ENCODE assay signal across 9 cellular contexts in the genomic region with DNA sequence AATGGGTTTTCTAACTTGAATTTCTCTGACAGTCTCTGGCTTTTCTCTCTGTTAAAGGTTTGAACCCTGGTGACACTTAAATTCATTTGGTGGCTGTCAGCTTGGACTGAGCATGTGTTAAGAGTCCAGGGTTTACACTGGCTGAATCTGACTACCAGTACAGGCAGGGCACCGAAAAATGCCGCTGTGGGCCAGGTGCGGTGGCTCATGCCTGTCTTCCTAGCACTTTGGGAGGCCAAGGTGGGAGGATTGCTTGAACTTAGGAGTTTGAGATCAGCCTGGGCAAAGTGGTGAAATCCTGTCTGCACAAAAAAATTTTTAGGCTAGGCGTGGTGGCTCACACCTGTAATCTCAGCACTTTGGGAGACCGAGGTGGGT. TPM values are rescaled to one million over a fixed set of nuclear protein-coding genes. Genes with fewer than 3 reads are reported as not detected.
A peak's percentile ranks its signal among the peaks of the same experiment; 100 is the strongest.
DNase-seq lines count a peak whose midpoint lies in the region; ATAC-seq and TF ChIP-seq lines count a peak whose summit lies in the region.
"Had no signal": no experiment of that assay in that cellular context is flagged by ENCODE, and none has a peak within 500 bp of the region (broad histone marks: within the 10 kb centered on the region; RNA-seq: fewer than 3 reads in every experiment).

No MANE protein-coding gene starts in this region.

- intact Hi-C loops in mammary epithelial cell (cut with micrococcal nuclease) = loop anchor here (5.0 kb wide), 3 partner anchors 285 to 820 kb away; partner anchors contain the start of genes C3orf18 and HEMK1

- no peak for TF ChIP-seq CTCF in AG04449 (IDR thresholded peaks at IDR 0.05; ENCODE audit: insufficient read depth, low read length, missing control alignments)
- no peak for TF ChIP-seq CTCF in mammary epithelial cell (conservative IDR thresholded peaks at IDR 0.05 in 1 of 2, IDR thresholded peaks at IDR 0.05 in 1 of 2; ENCODE audit: extremely low read depth in 1 of 2, insufficient read depth in 1 of 2, low read depth in 1 of 2, low read length in 2 of 2)

- WGBS in mammary epithelial cell (ENCODE audit: low coverage, missing lambda C conversion rate) = 77% methylated on average over 5 of the region's 5 CpGs
- WGBS in mesodermal cell (ENCODE audit: insufficient coverage in 2 of 2), 2 experiments = 95 to 98% methylated on average over 5 of the region's 5 CpGs

- H3K36me3 ChIP-seq in HUES6 (ENCODE audit: control insufficient read depth, insufficient read depth, low read length) (peaks cover 41% of the 10 kb centered on the region), mammary epithelial cell (ENCODE audit: insufficient read depth, low read length) (peaks cover 10% of the 10 kb centered on the region), mesodermal cell (ENCODE audit: control insufficient read depth, insufficient read depth, low read length) (peaks cover 52% of the 10 kb centered on the region)

- peak overlapping the region; percentile 88 for H3K4me2 ChIP-seq in mammary epithelial cell (ENCODE audit: insufficient read depth, low read depth, low read length)

- CTCF ChIA-PET in AG04449 (lab: Yijun Ruan, JAX) (interaction anchor here (0.9 to 4.4 kb wide), 7 partner anchors 9 to 771 kb away, joined by 3 to 95 read pairs (median 6); partner anchors contain the start of gene MAPKAPK3), mammary epithelial cell (lab: Charles Lee; ENCODE audit: low non-redundant PET) (no interaction called here)

- H3K4me1 ChIP-seq in HUES6 (ENCODE audit: control insufficient read depth, insufficient read depth, low read length) (peaks cover 27% of the 10 kb centered on the region), mammary epithelial cell (ENCODE audit: insufficient read depth, low read length) (peaks cover 37% of the 10 kb centered on the region), mesodermal cell (ENCODE audit: control insufficient read depth, insufficient read depth, low read length, poor library complexity, severe bottlenecking) (peaks cover 31% of the 10 kb centered on the region)

- ATAC-seq in GM21526 (IDR thresholded peaks at IDR 0.05; ENCODE audit: low FRiP score, unreplicated experiment) (no peak), esophagus mucosa (no peak), HG03439 (IDR thresholded peaks at IDR 0.05; ENCODE audit: unreplicated experiment) (no peak)

- no TSS peak for BruUV-seq in mammary epithelial cell (replicated peaks; lab: Mats Ljungman, UMichigan)

- POLR2A ChIA-PET in AG04449 (lab: Yijun Ruan, JAX) = no interaction called here

- H3K27me3 ChIP-seq in HUES6 (ENCODE audit: control insufficient read depth, insufficient read depth, low read length) (no peaks in the 10 kb centered on the region), mammary epithelial cell (ENCODE audit: insufficient read depth, low read length) (no peaks in the 10 kb centered on the region)
- H3K27me3 ChIP-seq: Peyer's patch had no signal

- in situ Hi-C loops in mammary epithelial cell (cut with MboI; ENCODE audit: low sequenced_read_pairs in 2 of 2) = loop anchor here in 1 of 2 donors (10.0 kb wide), 1 partner anchor 772 kb away; the partner anchor contains the start of genes CISH and MAPKAPK3

- dilution Hi-C loops in mammary epithelial cell (cut with HindIII; ENCODE audit: low sequenced_read_pairs) = no loop called here

- H3K4me3 ChIP-seq in AG04449 (ENCODE audit: low read depth, low read length) (peak overlapping the region; percentile 84), HUES6 (ENCODE audit: low read depth, low read length) (peak overlapping the region; percentile 94; the same call in 1 of the 2 replicates), mammary epithelial cell (replicated peaks in 1 of 3; ENCODE audit: insufficient read depth in 1 of 3, low read depth in 2 of 3, low read length in 3 of 3) (peak overlapping the region; percentile 55 to 94 (median 79)), mesodermal cell (ENCODE audit: extremely low read depth, insufficient read depth, low read length, poor library complexity, severe bottlenecking) (peak overlapping the region; percentile 98)

- H3K9ac ChIP-seq in HUES6 (ENCODE audit: low read length) (no peak overlapping the region), mammary epithelial cell (ENCODE audit: insufficient read depth, low read length) (no peak overlapping the region)

- H3K9me3 ChIP-seq in HUES6 (ENCODE audit: control insufficient read depth, insufficient read depth, low read depth, low read length) (no peaks in the 10 kb centered on the region), mammary epithelial cell (replicated peaks; ENCODE audit: insufficient read depth, low read length) (no peaks in the 10 kb centered on the region), mesodermal cell (ENCODE audit: control insufficient read depth, low read length) (peaks cover under 1% of the 10 kb centered on the region)
- H3K9me3 ChIP-seq: Peyer's patch had no signal

- H4K20me1 ChIP-seq in mammary epithelial cell (ENCODE audit: insufficient read depth, low read length) = no peaks in the 10 kb centered on the region

- H3K27ac ChIP-seq in HUES6 (ENCODE audit: low read depth, low read length) = no peak overlapping the region
- no peak overlapping the region for H3K27ac ChIP-seq in mammary epithelial cell (ENCODE audit: insufficient read depth, low read depth, low read length)
- H3K27ac ChIP-seq in mesodermal cell (ENCODE audit: low read depth, low read length, severe bottlenecking) = no peak overlapping the region

- H2AFZ ChIP-seq in mammary epithelial cell (ENCODE audit: low read depth, low read length) = no peak overlapping the region

- DNase-seq in AG04449 (ENCODE audit: low read depth, low spot score) (no peak), mammary epithelial cell (no peak)
- DNase-seq in stimulated activated CD4-positive, alpha-beta T cell treated with anti-CD3 and anti-CD28 coated beads, Interleukin-1b, Interleukin-23, amount 100 ng/mL, for 48 hours = no peak
- DNase-seq: Peyer's patch had no signal

- H3K79me2 ChIP-seq in mammary epithelial cell (ENCODE audit: insufficient read depth, low read length) = peaks cover 75% of the 10 kb centered on the region

RNA-seq across cellular contexts. Expression of gene MANF, which starts 1.8 kb away (rescaled TPM):
- total RNA-seq in mammary epithelial cell (100 to 1,000 TPM in 1 of 2 donors, 10 to 100 TPM in 1; 38.0 to 185 TPM), esophagus mucosa (80.6 TPM)
- 132 TPM for polyA plus RNA-seq in mammary epithelial cell
- polyA minus RNA-seq in mammary epithelial cell = 109 TPM
- polyA plus RNA-seq in mesodermal cell (2013, experiment 1 of 2) = 298 TPM
- 302 TPM for polyA plus RNA-seq in mesodermal cell (2013, experiment 2 of 2)

RNA-seq across cellular contexts. Expression of gene RBM15B, which starts 4.2 kb away (rescaled TPM):
- total RNA-seq in mammary epithelial cell (10 to 100 TPM; 33.3 to 40.8 TPM), esophagus mucosa (25.1 TPM)
- polyA plus RNA-seq in mammary epithelial cell = 19.5 TPM
- polyA minus RNA-seq in mammary epithelial cell = 27.2 TPM
- 30.1 TPM for polyA plus RNA-seq in mesodermal cell (2013, experiment 1 of 2)
- polyA plus RNA-seq in mesodermal cell (2013, experiment 2 of 2) = 27.6 TPM
